17 cellular contexts compared by ENCODE assay signal in genomic region chr11:8759634-8760033, GRCh38.
DNase-seq lines count a peak whose midpoint lies in the region; ATAC-seq and TF ChIP-seq lines count a peak whose summit lies in the region.
"Had no signal": no experiment of that assay in that cellular context is flagged by ENCODE, and none has a peak within 500 bp of the region (broad histone marks: within the 10 kb centered on the region; RNA-seq: fewer than 3 reads in every experiment).

No MANE protein-coding gene starts in this region.

- intact Hi-C loops in esophagus squamous epithelium (cut with DNase I) (no loop called here), lower lobe of right lung (cut with DNase I) (no loop called here), spleen (cut with DNase I; ENCODE audit: low total_unique reads) (no loop called here)

- no peak overlapping the region for H3K4me3 Mint-ChIP-seq in T-helper 2 cell treated with Interferon-gamma antibody and Interleukin-4, amounts not matched to agents 5 μg/mL and 100 μg/mL, for 36 hours
- H3K4me3 Mint-ChIP-seq: activated naive CD4-positive, alpha-beta T cell treated with anti-CD3 and anti-CD28 coated beads, Interleukin-2, amount 50 U/mL, for 24 hours; effector memory CD8-positive, alpha-beta T cell had no signal

- TF ChIP-seq POLR2A in esophagus squamous epithelium (IDR thresholded peaks at IDR 0.05) (no peak), spleen (IDR thresholded peaks at IDR 0.05) (no peak)

- peak; percentile 27 to 28 for ATAC-seq in lower lobe of right lung
- ATAC-seq in GM19328 (IDR thresholded peaks at IDR 0.05; ENCODE audit: unreplicated experiment): no peak
- ATAC-seq in HG02678 (IDR thresholded peaks at IDR 0.05; ENCODE audit: unreplicated experiment): no peak
- ATAC-seq: effector memory CD8-positive, alpha-beta T cell; foreskin keratinocyte had no signal

- no peaks in the 10 kb centered on the region for H3K36me3 Mint-ChIP-seq in T-helper 2 cell treated with Interferon-gamma antibody and Interleukin-4, amounts not matched to agents 5 μg/mL and 100 μg/mL, for 36 hours (ENCODE audit: low read depth)
- H3K36me3 Mint-ChIP-seq: activated naive CD4-positive, alpha-beta T cell treated with anti-CD3 and anti-CD28 coated beads, Interleukin-2, amount 50 U/mL, for 24 hours had no signal

- no peaks in the 10 kb centered on the region for H3K27me3 ChIP-seq in MG63
- no peaks in the 10 kb centered on the region for H3K27me3 ChIP-seq in esophagus squamous epithelium
- no peaks in the 10 kb centered on the region for H3K27me3 ChIP-seq in lower lobe of right lung (ENCODE audit: low read depth)
- H3K27me3 ChIP-seq in spleen (replicated peaks in 1 of 7): no peaks in the 10 kb centered on the region
- no peaks in the 10 kb centered on the region for H3K27me3 ChIP-seq in HAP-1 (ENCODE audit: low read depth)
- H3K27me3 ChIP-seq: foreskin keratinocyte had no signal

- in situ Hi-C loops in HAP-1 (cut with MboI; ENCODE audit: low sequenced_read_pairs): no loop called here

- no peaks in the 10 kb centered on the region for H3K4me1 Mint-ChIP-seq in T-helper 2 cell treated with Interferon-gamma antibody and Interleukin-4, amounts not matched to agents 5 μg/mL and 100 μg/mL, for 36 hours (ENCODE audit: low read depth)
- H3K4me1 Mint-ChIP-seq: activated naive CD4-positive, alpha-beta T cell treated with anti-CD3 and anti-CD28 coated beads, Interleukin-2, amount 50 U/mL, for 24 hours had no signal

- H3K4me3 ChIP-seq in MG63 (no peak overlapping the region), esophagus squamous epithelium (no peak overlapping the region), lower lobe of right lung (no peak overlapping the region), spleen (no peak overlapping the region), HAP-1 (no peak overlapping the region)

- no peaks in the 10 kb centered on the region for H3K9me3 ChIP-seq in MG63
- no peaks in the 10 kb centered on the region for H3K9me3 ChIP-seq in esophagus squamous epithelium
- no peaks in the 10 kb centered on the region for H3K9me3 ChIP-seq in lower lobe of right lung
- no peaks in the 10 kb centered on the region for H3K9me3 ChIP-seq in spleen
- no peaks in the 10 kb centered on the region for H3K9me3 ChIP-seq in HAP-1
- H3K9me3 ChIP-seq: Caco-2 had no signal

- H3K9me3 Mint-ChIP-seq in T-helper 2 cell treated with Interferon-gamma antibody and Interleukin-4, amounts not matched to agents 5 μg/mL and 100 μg/mL, for 36 hours: no peaks in the 10 kb centered on the region
- H3K9me3 Mint-ChIP-seq: activated naive CD4-positive, alpha-beta T cell treated with anti-CD3 and anti-CD28 coated beads, Interleukin-2, amount 50 U/mL, for 24 hours; effector memory CD8-positive, alpha-beta T cell had no signal

- no peak overlapping the region for H3K27ac Mint-ChIP-seq in T-helper 2 cell treated with Interferon-gamma antibody and Interleukin-4, amounts not matched to agents 5 μg/mL and 100 μg/mL, for 36 hours
- H3K27ac Mint-ChIP-seq: activated naive CD4-positive, alpha-beta T cell treated with anti-CD3 and anti-CD28 coated beads, Interleukin-2, amount 50 U/mL, for 24 hours; effector memory CD8-positive, alpha-beta T cell had no signal

- H3K4me1 ChIP-seq in esophagus squamous epithelium (peaks cover 16 to 61% (median 32%) of the 10 kb centered on the region in 3 donors), lower lobe of right lung (peaks cover 46% of the 10 kb centered on the region), spleen (peaks cover 0 to 54% (median 18%) of the 10 kb centered on the region in 6 donors), HAP-1 (peaks cover 12% of the 10 kb centered on the region)
- H3K4me1 ChIP-seq: foreskin keratinocyte had no signal

- TF ChIP-seq CTCF in esophagus squamous epithelium (IDR thresholded peaks at IDR 0.05) (no peak), lower lobe of right lung (IDR thresholded peaks at IDR 0.05) (no peak), spleen (IDR thresholded peaks at IDR 0.05 in 8 of 11, conservative IDR thresholded peaks at IDR 0.05 in 3 of 11) (no peak)

- H3K27me3 Mint-ChIP-seq in T-helper 2 cell treated with Interferon-gamma antibody and Interleukin-4, amounts not matched to agents 5 μg/mL and 100 μg/mL, for 36 hours (ENCODE audit: low read depth): peaks cover 15% of the 10 kb centered on the region
- H3K27me3 Mint-ChIP-seq: activated naive CD4-positive, alpha-beta T cell treated with anti-CD3 and anti-CD28 coated beads, Interleukin-2, amount 50 U/mL, for 24 hours had no signal

- DNase-seq in MG63 (peak; percentile 44), esophagus squamous epithelium (lab: John Stamatoyannopoulos, UW) (no peak), lower lobe of right lung (no peak), spleen (no peak), HAP-1 (ENCODE audit: low spot score in 2 of 2) (no peak)
- DNase-seq in T-helper 2 cell treated with Interferon-gamma antibody and Interleukin-4, amounts not matched to agents 5 μg/mL and 100 μg/mL, for 36 hours (ENCODE audit: low spot score): no peak
- DNase-seq: activated CD4-positive, CD25-positive, alpha-beta regulatory T cell treated with anti-CD3 and anti-CD28 coated beads, Interleukin-2, amount 50 U/mL, for 72 hours; activated CD8-positive, alpha-beta memory T cell treated with anti-CD3 and anti-CD28 coated beads, Interleukin-2, amount 50 U/mL, for 48 hours; Caco-2; effector memory CD8-positive, alpha-beta T cell; foreskin keratinocyte; NCI-H2107; posterior cingulate gyrus; stimulated activated CD4-positive, alpha-beta T cell treated with anti-CD3 and anti-CD28 coated beads, Interleukin-1b, Interleukin-23, amount 100 ng/mL, for 48 hours had no signal

- H3K27ac ChIP-seq in esophagus squamous epithelium: peak overlapping the region in 3 of 4 donors; percentile 62 to 79 (median 74)
- no peak overlapping the region for H3K27ac ChIP-seq in lower lobe of right lung
- peak overlapping the region in 6 of 8 donors; percentile 26 to 73 (median 59) for H3K27ac ChIP-seq in spleen
- H3K27ac ChIP-seq: foreskin keratinocyte had no signal

- H3K36me3 ChIP-seq in MG63 (no peaks in the 10 kb centered on the region), esophagus squamous epithelium (peaks cover 0 to 12% (median 0%) of the 10 kb centered on the region in 3 donors), lower lobe of right lung (no peaks in the 10 kb centered on the region), spleen (no peaks in the 10 kb centered on the region), HAP-1 (replicated peaks) (no peaks in the 10 kb centered on the region)

- 44 to 56% methylated on average over 1 of the region's 1 CpG for WGBS in esophagus squamous epithelium, 2 donors
- 73 to 85% (median 76%) methylated on average over 1 of the region's 1 CpG for WGBS in spleen, 5 donors

Comparison
In these comparisons a context has a peak if more than half of its experiments do, and no peak if none do; other contexts are left out.
1. ATAC-seq: peak in lower lobe of right lung (2 of 2); none in GM19328 (single experiment) and HG02678 (single experiment).